9 cellular contexts compared by ENCODE assay signal in genomic region chr18:35030234-35030989, GRCh38. TPM values are rescaled to one million over a fixed set of nuclear protein-coding genes. Genes with fewer than 3 reads are reported as not detected.
DNase-seq lines count a peak whose midpoint lies in the region; ATAC-seq, FAIRE-seq and TF ChIP-seq lines count a peak whose summit lies in the region.
"Had no signal": no experiment of that assay in that cellular context is flagged by ENCODE, and none has a peak within 500 bp of the region (broad histone marks: within the 10 kb centered on the region; RNA-seq: fewer than 3 reads in every experiment).

No MANE protein-coding gene starts in this region.

- peak overlapping the region; percentile 0 for H3K9ac ChIP-seq in adipocyte (ENCODE audit: low read length)
- H3K9ac ChIP-seq in parathyroid adenoma = no peak overlapping the region
- H3K9ac ChIP-seq in endodermal cell (ENCODE audit: extremely low read depth, low read length, poor library complexity, severe bottlenecking) = no peak overlapping the region

- H3K9me3 Mint-ChIP-seq in endodermal cell = peaks cover under 1% of the 10 kb centered on the region

- H3K4me1 ChIP-seq in adipocyte (ENCODE audit: control insufficient read depth, insufficient read depth, low read length) (peaks cover 49% of the 10 kb centered on the region), parathyroid adenoma (no peaks in the 10 kb centered on the region), endodermal cell (ENCODE audit: control insufficient read depth, insufficient read depth, low read length) (no peaks in the 10 kb centered on the region)

- peak overlapping the region; percentile 25 for H3K4me2 ChIP-seq in parathyroid adenoma (ENCODE audit: low read length)

- WGBS in endodermal cell (ENCODE audit: insufficient coverage in 1 of 2, insufficient read length in 1 of 2), 2 experiments = 89 to 100% methylated on average over 1 to 3 of the region's 3 CpGs

- no peaks in the 10 kb centered on the region for H3K79me2 ChIP-seq in parathyroid adenoma

- H2AFZ ChIP-seq in parathyroid adenoma = no peak overlapping the region

- no peaks in the 10 kb centered on the region for H3K36me3 Mint-ChIP-seq in endodermal cell (ENCODE audit: low read depth)

- DNase-seq in activated CD4-positive, alpha-beta T cell treated with anti-CD3 and anti-CD28 coated beads for 48 hours = peak; percentile 18
- no peak for DNase-seq in activated CD4-positive, alpha-beta T cell treated with anti-CD3 and anti-CD28 coated beads for 4 hours
- DNase-seq in adipocyte (ENCODE audit: low read depth) (no peak), NCI-H1436 (lab: John Stamatoyannopoulos, UW) (no peak), urothelium cell line (ENCODE audit: low spot score) (no peak), endodermal cell (no peak)

- H3K4me3 Mint-ChIP-seq in endodermal cell = no peak overlapping the region

- H3K36me3 ChIP-seq in adipocyte (ENCODE audit: control insufficient read depth, insufficient read depth, low read length, severe bottlenecking) (no peaks in the 10 kb centered on the region), parathyroid adenoma (ENCODE audit: control insufficient read depth, insufficient read depth, low read length) (no peaks in the 10 kb centered on the region), endodermal cell (ENCODE audit: control insufficient read depth, insufficient read depth, low read length) (no peaks in the 10 kb centered on the region)

- peak overlapping the region; percentile 49 for H3K4me3 ChIP-seq in adipocyte (ENCODE audit: low read length)
- peak overlapping the region; percentile 9 for H3K4me3 ChIP-seq in parathyroid adenoma (ENCODE audit: low read depth, low read length)
- H3K4me3 ChIP-seq in endodermal cell (ENCODE audit: low read length) = no peak overlapping the region

- H3K4me1 Mint-ChIP-seq in endodermal cell = peaks cover 19% of the 10 kb centered on the region

- no peak for FAIRE-seq in urothelium cell line (lab: Jason Lieb, UNC)
- FAIRE-seq: TTC549 had no signal

- H3K27ac ChIP-seq in parathyroid adenoma = no peak overlapping the region
- H3K27ac ChIP-seq in endodermal cell (ENCODE audit: low read depth, low read length) = no peak overlapping the region

- no peaks in the 10 kb centered on the region for H3K27me3 Mint-ChIP-seq in endodermal cell (ENCODE audit: insufficient read depth)

- no peak overlapping the region for H3K27ac Mint-ChIP-seq in endodermal cell

- no peak for TF ChIP-seq CTCF in parathyroid adenoma (IDR thresholded peaks at IDR 0.05)
- TF ChIP-seq CTCF in endodermal cell (conservative IDR thresholded peaks at IDR 0.05) = no peak

- no peaks in the 10 kb centered on the region for H3K27me3 ChIP-seq in adipocyte (replicated peaks; ENCODE audit: control insufficient read depth, insufficient read depth, low read length)
- no peaks in the 10 kb centered on the region for H3K27me3 ChIP-seq in parathyroid adenoma (ENCODE audit: control insufficient read depth, insufficient read depth, low read length)
- H3K27me3 ChIP-seq in endodermal cell (ENCODE audit: control insufficient read depth, insufficient read depth, low read length, poor library complexity, severe bottlenecking) = no peaks in the 10 kb centered on the region

- peak; percentile 37 for ATAC-seq in HG03066 (IDR thresholded peaks at IDR 0.05; ENCODE audit: low read depth, unreplicated experiment)

- no peaks in the 10 kb centered on the region for H3K9me3 ChIP-seq in adipocyte (ENCODE audit: control insufficient read depth, low read length)
- H3K9me3 ChIP-seq in parathyroid adenoma (ENCODE audit: control insufficient read depth, low read length) = no peaks in the 10 kb centered on the region
- H3K9me3 ChIP-seq in endodermal cell (ENCODE audit: control insufficient read depth, low read length) = no peaks in the 10 kb centered on the region

RNA-seq across cellular contexts. Expression of gene MAPRE2, which starts 10.8 kb away (rescaled TPM):
- 10 to 100 TPM; 15.2 to 16.5 TPM for total RNA-seq in endodermal cell
- polyA plus RNA-seq in endodermal cell (2013, experiment 1 of 2) = 28.2 TPM
- 26.1 TPM for polyA plus RNA-seq in endodermal cell (2013, experiment 2 of 2)
